In the genomic region with DNA sequence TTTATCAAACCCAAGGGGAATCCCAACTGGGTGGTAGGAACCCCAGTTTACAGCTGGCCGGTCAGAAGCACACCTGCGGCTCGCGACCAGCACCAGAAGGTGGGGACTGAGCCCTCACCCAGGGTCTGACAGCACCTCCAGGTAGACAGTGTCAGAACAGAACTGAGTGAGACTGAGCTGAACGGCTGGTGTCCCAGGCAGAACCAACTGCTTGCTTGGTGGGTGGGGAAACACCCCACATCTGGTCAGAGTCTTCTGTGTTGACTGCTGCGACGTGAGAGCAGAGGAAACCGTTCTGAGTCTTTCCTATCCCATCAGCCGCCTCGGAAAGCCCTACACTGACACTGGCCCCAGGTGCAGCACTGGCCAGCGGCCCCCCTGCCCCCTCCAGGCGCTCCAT, we compare ENCODE assay signal across 10 cellular contexts.
DNase-seq lines count a peak whose midpoint lies in the region; ATAC-seq and TF ChIP-seq lines count a peak whose summit lies in the region.
"Had no signal": no experiment of that assay in that cellular context is flagged by ENCODE, and none has a peak within 500 bp of the region (broad histone marks: within the 10 kb centered on the region; RNA-seq: fewer than 3 reads in every experiment).

No MANE protein-coding gene starts in this region.

- no peak for DNase-seq in nephron progenitor cell
- DNase-seq in NCI-H1417 (lab: John Stamatoyannopoulos, UW) = no peak
- no peak for DNase-seq in amniotic stem cell (lab: John Stamatoyannopoulos, UW)
- DNase-seq in DMS53 (lab: John Stamatoyannopoulos, UW) = no peak
- DNase-seq: activated CD8-positive, alpha-beta memory T cell treated with anti-CD3 and anti-CD28 coated beads, Interleukin-2, amount 50 U/mL, for 4 hours; dorsolateral prefrontal cortex; NCI-H2081 had no signal

- H3K9me3 Mint-ChIP-seq in nephron progenitor cell = no peaks in the 10 kb centered on the region

- peak; percentile 97 for ATAC-seq in GM18868 (IDR thresholded peaks at IDR 0.05; ENCODE audit: unreplicated experiment)
- ATAC-seq in GM21576 (IDR thresholded peaks at IDR 0.05; ENCODE audit: unreplicated experiment) = peak; percentile 87
- ATAC-seq in HG03378 (IDR thresholded peaks at IDR 0.05; ENCODE audit: unreplicated experiment) = peak; percentile 82

- peaks cover 16% of the 10 kb centered on the region for H3K36me3 Mint-ChIP-seq in nephron progenitor cell (ENCODE audit: low read depth)

- H3K4me3 Mint-ChIP-seq in nephron progenitor cell = no peak overlapping the region

- H3K27ac Mint-ChIP-seq in nephron progenitor cell = peak overlapping the region; percentile 42

- no peak for TF ChIP-seq CTCF in nephron progenitor cell (IDR thresholded peaks at IDR 0.05)

- H3K4me1 Mint-ChIP-seq in nephron progenitor cell = peaks cover 63% of the 10 kb centered on the region

- peaks cover 3% of the 10 kb centered on the region for H3K27me3 Mint-ChIP-seq in nephron progenitor cell (ENCODE audit: low read depth, poor library complexity)
